In the genomic region with DNA sequence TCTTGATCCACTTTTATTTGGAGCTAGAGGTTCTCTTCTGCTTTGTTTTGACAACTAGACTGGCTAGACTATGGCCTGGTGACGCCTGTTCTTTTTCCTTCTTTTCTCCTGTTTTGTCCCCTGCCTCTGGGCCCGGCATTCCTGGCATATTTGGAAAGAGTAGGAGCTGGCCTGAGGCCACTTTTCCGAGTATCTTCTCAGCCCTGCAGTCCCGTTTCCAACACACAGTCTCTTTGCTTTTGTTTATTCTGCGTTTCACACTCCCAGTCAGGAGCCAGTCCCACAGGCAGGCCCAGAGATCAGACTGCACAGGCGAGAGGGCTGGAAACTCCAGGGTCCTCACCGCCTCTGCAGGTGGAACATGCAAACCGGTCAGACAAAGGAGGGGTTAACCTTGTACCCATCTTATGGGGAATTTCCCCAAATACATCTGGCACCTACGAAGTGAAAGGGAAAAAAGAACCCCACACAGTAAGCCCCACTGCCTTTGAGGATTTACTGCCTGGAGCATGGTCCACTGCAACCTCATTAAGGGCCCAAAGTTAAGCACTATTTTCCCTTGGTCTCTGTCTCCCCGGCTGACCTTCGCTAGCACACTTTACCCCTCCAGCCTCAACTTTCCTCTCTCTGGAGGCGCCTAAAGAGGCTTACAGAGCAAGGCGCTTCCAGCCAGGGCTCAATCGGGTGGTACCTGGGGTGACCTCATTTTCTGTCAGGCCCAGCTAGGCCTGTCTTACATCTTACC, we compare ENCODE assay signal across 8 cellular contexts.
DNase-seq lines count a peak whose midpoint lies in the region; ATAC-seq and TF ChIP-seq lines count a peak whose summit lies in the region.

No MANE protein-coding gene starts in this region.

- no peaks in the 10 kb centered on the region for H3K9me3 ChIP-seq in cardiac muscle cell (ENCODE audit: low read depth)

- H3K27me3 ChIP-seq in cardiac muscle cell, result no peaks in the 10 kb centered on the region

- intact Hi-C loops in activated T-helper 2 cell treated with anti-CD3 and anti-CD28 coated beads, Interferon-gamma antibody, Interleukin-2, Interleukin-4, amounts not matched to agents 10 μg/mL and 5 μg/mL and 100 μg/mL, durations not matched to agents 14 hours and 24 hours and 36 hours (cut with micrococcal nuclease), result loop anchor here (1.0 kb wide), 2 partner anchors 16 to 90 kb away; no protein-coding TSS in a partner anchor

- H3K4me3 Mint-ChIP-seq in activated T-cell treated with anti-CD3 and anti-CD28 coated beads, Interleukin-2, amount 50 U/mL, for 4 hours, result peak overlapping the region; percentile 42
- H3K4me3 Mint-ChIP-seq in activated T-helper 2 cell treated with anti-CD3 and anti-CD28 coated beads, Interferon-gamma antibody, Interleukin-2, Interleukin-4, amounts not matched to agents 10 μg/mL and 5 μg/mL and 100 μg/mL, durations not matched to agents 14 hours and 24 hours and 36 hours (ENCODE audit: low read depth), result peak overlapping the region; percentile 51

- no peak overlapping the region for H3K4me3 ChIP-seq in cardiac muscle cell

- DNase-seq in activated T-cell treated with anti-CD3 and anti-CD28 coated beads, Interleukin-2, amount 50 U/mL, for 4 hours, result no peak
- DNase-seq in activated T-cell treated with anti-CD3 and anti-CD28 coated beads, Interleukin-2, amount 50 U/mL, for 48 hours, result no peak
- no peak for DNase-seq in activated T-helper 2 cell treated with anti-CD3 and anti-CD28 coated beads, Interferon-gamma antibody, Interleukin-2, Interleukin-4, amounts not matched to agents 10 μg/mL and 5 μg/mL and 100 μg/mL, durations not matched to agents 14 hours and 24 hours and 36 hours (ENCODE audit: low spot score)
- peak; percentile 50 to 96 for DNase-seq in cardiac muscle cell (ENCODE audit: low read depth in 1 of 2, low spot score in 1 of 2)
- peak; percentile 97 for DNase-seq in pulmonary artery endothelial cell (ENCODE audit: low read depth, low spot score)
- DNase-seq in CD1c-positive myeloid dendritic cell (ENCODE audit: extremely low spot score), result no peak
- no peak for DNase-seq in NCI-H2081 treated with DMSO at 0.1 percent for 48 hours (lab: John Stamatoyannopoulos, UW)

- peak overlapping the region; percentile 80 for H3K27ac ChIP-seq in cardiac muscle cell

- H3K9me3 Mint-ChIP-seq in activated T-cell treated with anti-CD3 and anti-CD28 coated beads, Interleukin-2, amount 50 U/mL, for 4 hours, result no peaks in the 10 kb centered on the region
- H3K9me3 Mint-ChIP-seq in activated T-helper 2 cell treated with anti-CD3 and anti-CD28 coated beads, Interferon-gamma antibody, Interleukin-2, Interleukin-4, amounts not matched to agents 10 μg/mL and 5 μg/mL and 100 μg/mL, durations not matched to agents 14 hours and 24 hours and 36 hours, result peaks cover 3% of the 10 kb centered on the region

- no peaks in the 10 kb centered on the region for H3K27me3 Mint-ChIP-seq in activated T-cell treated with anti-CD3 and anti-CD28 coated beads, Interleukin-2, amount 50 U/mL, for 4 hours (ENCODE audit: low read depth)
- no peaks in the 10 kb centered on the region for H3K27me3 Mint-ChIP-seq in activated T-helper 2 cell treated with anti-CD3 and anti-CD28 coated beads, Interferon-gamma antibody, Interleukin-2, Interleukin-4, amounts not matched to agents 10 μg/mL and 5 μg/mL and 100 μg/mL, durations not matched to agents 14 hours and 24 hours and 36 hours (ENCODE audit: low read depth)

- ATAC-seq in activated T-cell treated with anti-CD3 and anti-CD28 coated beads, Interleukin-2, amount 50 U/mL, for 4 hours, result peak; percentile 56 to 57
- peak; percentile 53 for ATAC-seq in HG03095 (IDR thresholded peaks at IDR 0.05; ENCODE audit: unreplicated experiment)

- H3K4me1 Mint-ChIP-seq in activated T-cell treated with anti-CD3 and anti-CD28 coated beads, Interleukin-2, amount 50 U/mL, for 4 hours (ENCODE audit: low read depth), result peaks cover 62% of the 10 kb centered on the region
- peaks cover 72% of the 10 kb centered on the region for H3K4me1 Mint-ChIP-seq in activated T-helper 2 cell treated with anti-CD3 and anti-CD28 coated beads, Interferon-gamma antibody, Interleukin-2, Interleukin-4, amounts not matched to agents 10 μg/mL and 5 μg/mL and 100 μg/mL, durations not matched to agents 14 hours and 24 hours and 36 hours (ENCODE audit: low read depth)

- H3K36me3 Mint-ChIP-seq in activated T-cell treated with anti-CD3 and anti-CD28 coated beads, Interleukin-2, amount 50 U/mL, for 4 hours (ENCODE audit: insufficient read depth), result no peaks in the 10 kb centered on the region
- H3K36me3 Mint-ChIP-seq in activated T-helper 2 cell treated with anti-CD3 and anti-CD28 coated beads, Interferon-gamma antibody, Interleukin-2, Interleukin-4, amounts not matched to agents 10 μg/mL and 5 μg/mL and 100 μg/mL, durations not matched to agents 14 hours and 24 hours and 36 hours (ENCODE audit: low read depth), result peaks cover 33% of the 10 kb centered on the region

- peak overlapping the region; percentile 97 for H3K27ac Mint-ChIP-seq in activated T-helper 2 cell treated with anti-CD3 and anti-CD28 coated beads, Interferon-gamma antibody, Interleukin-2, Interleukin-4, amounts not matched to agents 10 μg/mL and 5 μg/mL and 100 μg/mL, durations not matched to agents 14 hours and 24 hours and 36 hours

- H3K36me3 ChIP-seq in cardiac muscle cell, result no peaks in the 10 kb centered on the region

- TF ChIP-seq CTCF in cardiac muscle cell (IDR thresholded peaks at IDR 0.05; ENCODE audit: low read depth, low read length), result no peak

- H3K4me1 ChIP-seq in cardiac muscle cell (ENCODE audit: low read depth), result peaks cover 13% of the 10 kb centered on the region

Comparison
In these comparisons a context has a peak if more than half of its experiments do, and no peak if none do; other contexts are left out.
1. DNase-seq: peak in cardiac muscle cell (2 of 2) and pulmonary artery endothelial cell (single experiment); none in activated T-cell treated with anti-CD3 and anti-CD28 coated beads, Interleukin-2, amount 50 U/mL, for 4 hours (single experiment), activated T-cell treated with anti-CD3 and anti-CD28 coated beads, Interleukin-2, amount 50 U/mL, for 48 hours (0 of 2), activated T-helper 2 cell treated with anti-CD3 and anti-CD28 coated beads, Interferon-gamma antibody, Interleukin-2, Interleukin-4, amounts not matched to agents 10 μg/mL and 5 μg/mL and 100 μg/mL, durations not matched to agents 14 hours and 24 hours and 36 hours (single experiment), CD1c-positive myeloid dendritic cell (single experiment) and NCI-H2081 treated with DMSO at 0.1 percent for 48 hours (single experiment).